In the genomic region with DNA sequence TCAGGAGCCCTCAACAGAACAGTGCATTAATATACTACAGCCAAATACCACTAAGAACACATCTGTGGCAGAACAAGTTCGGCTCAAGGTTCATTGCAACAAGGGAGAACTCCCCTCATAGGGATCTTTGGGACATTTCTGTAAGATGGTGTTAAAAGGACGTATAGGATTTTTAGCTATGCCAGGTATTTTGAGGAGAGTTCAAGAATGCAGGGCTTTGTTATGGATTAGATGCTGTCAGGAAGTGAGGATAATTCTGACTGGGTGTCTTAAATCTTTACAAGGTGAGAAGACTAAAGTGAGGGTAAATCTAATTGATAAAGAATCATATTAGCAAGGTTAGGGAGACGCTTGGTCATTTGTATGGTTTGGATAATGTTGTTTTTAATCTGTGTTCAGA, we compare ENCODE assay signal across 17 cellular contexts.
DNase-seq lines count a peak whose midpoint lies in the region; ATAC-seq, FAIRE-seq and TF ChIP-seq lines count a peak whose summit lies in the region.
"Had no signal": no experiment of that assay in that cellular context is flagged by ENCODE, and none has a peak within 500 bp of the region (broad histone marks: within the 10 kb centered on the region; RNA-seq: fewer than 3 reads in every experiment).

No MANE protein-coding gene starts in this region.

- CTCF ChIA-PET in PC-9 (lab: Charles Lee), result no interaction called here

- intact Hi-C loops in activated T-helper 2 cell treated with anti-CD3 and anti-CD28 coated beads, Interferon-gamma antibody, Interleukin-2, Interleukin-4, amounts not matched to agents 10 μg/mL and 5 μg/mL and 100 μg/mL, durations not matched to agents 14 hours and 24 hours and 36 hours (cut with micrococcal nuclease), result loop anchor here (5.0 kb wide), 1 partner anchor 84 kb away; a partner anchor contains a TSS
- intact Hi-C loops in PC-9 (cut with micrococcal nuclease; ENCODE audit: unreplicated experiment), result no loop called here
- intact Hi-C loops in left ventricle myocardium superior (cut with micrococcal nuclease), result no loop called here

- TF ChIP-seq CTCF in PC-9 (conservative IDR thresholded peaks at IDR 0.05), result no peak

- no peak overlapping the region for H2AFZ ChIP-seq in PC-9

- peaks cover 23% of the 10 kb centered on the region for H3K9me3 Mint-ChIP-seq in activated T-helper 2 cell treated with anti-CD3 and anti-CD28 coated beads, Interferon-gamma antibody, Interleukin-2, Interleukin-4, amounts not matched to agents 10 μg/mL and 5 μg/mL and 100 μg/mL, durations not matched to agents 14 hours and 24 hours and 36 hours
- H3K9me3 Mint-ChIP-seq: CD4-positive, alpha-beta memory T cell; IgD-negative memory B cell had no signal

- H3K4me1 Mint-ChIP-seq in activated T-helper 2 cell treated with anti-CD3 and anti-CD28 coated beads, Interferon-gamma antibody, Interleukin-2, Interleukin-4, amounts not matched to agents 10 μg/mL and 5 μg/mL and 100 μg/mL, durations not matched to agents 14 hours and 24 hours and 36 hours (ENCODE audit: low read depth), result peaks cover 81% of the 10 kb centered on the region

- H3K27me3 ChIP-seq in H7 (ENCODE audit: control insufficient read depth, insufficient read depth, low read length) (no peaks in the 10 kb centered on the region), iPS DF 6.9 (ENCODE audit: control insufficient read depth, insufficient read depth, low read length) (no peaks in the 10 kb centered on the region), PC-9 (ENCODE audit: insufficient read depth, low read depth) (no peaks in the 10 kb centered on the region)

- WGBS in iPS DF 6.9 (ENCODE audit: insufficient coverage, insufficient read length), result 100% methylated on average over 1 of the region's 3 CpGs

- H3K27me3 Mint-ChIP-seq in activated T-helper 2 cell treated with anti-CD3 and anti-CD28 coated beads, Interferon-gamma antibody, Interleukin-2, Interleukin-4, amounts not matched to agents 10 μg/mL and 5 μg/mL and 100 μg/mL, durations not matched to agents 14 hours and 24 hours and 36 hours (ENCODE audit: low read depth), result no peaks in the 10 kb centered on the region

- no peaks in the 10 kb centered on the region for H3K9me3 ChIP-seq in iPS DF 6.9 (ENCODE audit: control insufficient read depth, insufficient read depth, low read length)
- no peaks in the 10 kb centered on the region for H3K9me3 ChIP-seq in PC-9 (ENCODE audit: insufficient read depth, low read depth)

- H3K36me3 Mint-ChIP-seq in activated T-helper 2 cell treated with anti-CD3 and anti-CD28 coated beads, Interferon-gamma antibody, Interleukin-2, Interleukin-4, amounts not matched to agents 10 μg/mL and 5 μg/mL and 100 μg/mL, durations not matched to agents 14 hours and 24 hours and 36 hours (ENCODE audit: low read depth), result peaks cover 76% of the 10 kb centered on the region
- H3K36me3 Mint-ChIP-seq: CD4-positive, alpha-beta memory T cell had no signal

- DNase-seq in GM12891 (ENCODE audit: insufficient read length, low spot score) (no peak), H7 (peak; percentile 8), iPS DF 6.9 (ENCODE audit: low read depth, low spot score) (peak; percentile 7), PC-9 (no peak), left ventricle myocardium superior (no peak)
- DNase-seq in activated T-helper 2 cell treated with anti-CD3 and anti-CD28 coated beads, Interferon-gamma antibody, Interleukin-2, Interleukin-4, amounts not matched to agents 10 μg/mL and 5 μg/mL and 100 μg/mL, durations not matched to agents 14 hours and 24 hours and 36 hours (ENCODE audit: low spot score), result no peak
- DNase-seq: C1 segment of cervical spinal cord; CD4-positive, alpha-beta memory T cell; DMS79 treated with DMSO at 0.1 percent for 48 hours; EL had no signal

- BruUV-seq in PC-9 (replicated peaks; lab: Mats Ljungman, UMichigan), result no TSS peak

- H3K27ac ChIP-seq in iPS DF 6.9 (ENCODE audit: low read length) (no peak overlapping the region), PC-9 (no peak overlapping the region)

- no peaks in the 10 kb centered on the region for H3K36me3 ChIP-seq in H7 (replicated peaks; ENCODE audit: control insufficient read depth, insufficient read depth, low read length)
- no peaks in the 10 kb centered on the region for H3K36me3 ChIP-seq in iPS DF 6.9 (ENCODE audit: control insufficient read depth, insufficient read depth, low read length)
- no peaks in the 10 kb centered on the region for H3K36me3 ChIP-seq in PC-9 (ENCODE audit: low read depth)

- H3K4me1 ChIP-seq in iPS DF 6.9 (ENCODE audit: control insufficient read depth, insufficient read depth, low read length), result no peaks in the 10 kb centered on the region
- no peaks in the 10 kb centered on the region for H3K4me1 ChIP-seq in PC-9 (replicated peaks; ENCODE audit: insufficient read depth)

- no peak for FAIRE-seq in GM12891 (lab: Jason Lieb, UNC)
- FAIRE-seq: A204.1, G401.6, GM12892, H54 had no signal

- H3K4me3 ChIP-seq in H7 (ENCODE audit: insufficient read depth, low read depth, low read length), result no peak overlapping the region
- no peak overlapping the region for H3K4me3 ChIP-seq in iPS DF 6.9 (ENCODE audit: low read length)
- no peak overlapping the region for H3K4me3 ChIP-seq in PC-9

- ATAC-seq in HG03196 (IDR thresholded peaks at IDR 0.05; ENCODE audit: unreplicated experiment) (no peak), left ventricle myocardium superior (no peak)

- H3K79me2 ChIP-seq in PC-9 (ENCODE audit: low read depth), result no peaks in the 10 kb centered on the region

- no peak overlapping the region for H3K4me2 ChIP-seq in PC-9

- POLR2A ChIA-PET in PC-9 (lab: Charles Lee; ENCODE audit: unreplicated experiment), result no interaction called here

- H3K4me3 Mint-ChIP-seq in activated T-helper 2 cell treated with anti-CD3 and anti-CD28 coated beads, Interferon-gamma antibody, Interleukin-2, Interleukin-4, amounts not matched to agents 10 μg/mL and 5 μg/mL and 100 μg/mL, durations not matched to agents 14 hours and 24 hours and 36 hours (ENCODE audit: low read depth), result no peak overlapping the region
- H3K4me3 Mint-ChIP-seq: B cell; CD4-positive, alpha-beta memory T cell; IgD-negative memory B cell had no signal

- H3F3A ChIP-seq in PC-9 (ENCODE audit: insufficient read depth, low read depth), result no peaks in the 10 kb centered on the region

- 0 out of 2 replicates have a peak, but pooled peaks have one; percentile 29 for TF ChIP-seq POLR2A in GM12891 (IDR thresholded peaks at IDR 0.05; ENCODE audit: low read depth, low read length)

- H3K9me2 ChIP-seq in PC-9 (ENCODE audit: insufficient read depth), result no peaks in the 10 kb centered on the region

- no peaks in the 10 kb centered on the region for H4K20me1 ChIP-seq in PC-9 (ENCODE audit: insufficient read depth)

- H3K27ac Mint-ChIP-seq in activated T-helper 2 cell treated with anti-CD3 and anti-CD28 coated beads, Interferon-gamma antibody, Interleukin-2, Interleukin-4, amounts not matched to agents 10 μg/mL and 5 μg/mL and 100 μg/mL, durations not matched to agents 14 hours and 24 hours and 36 hours, result peak overlapping the region; percentile 82
- H3K27ac Mint-ChIP-seq: B cell; CD4-positive, alpha-beta memory T cell; IgD-negative memory B cell had no signal

TF ChIP-seq in GM12891, 5 proteins besides CTCF, POLR2A, EP300 and RAD21:
- TF ChIP-seq TAF1 (IDR thresholded peaks at IDR 0.05; ENCODE audit: low read depth, low read length), result no peak
- TF ChIP-seq POU2F2 (IDR thresholded peaks at IDR 0.05; ENCODE audit: low read depth, low read length), result no peak
- no peak for TF ChIP-seq PAX5 (IDR thresholded peaks at IDR 0.05; ENCODE audit: insufficient read depth, low read length, severe bottlenecking)
- no peak for TF ChIP-seq POLR2AphosphoS5 (IDR thresholded peaks at IDR 0.05; ENCODE audit: low read depth, low read length)
- TF ChIP-seq SPI1 (IDR thresholded peaks at IDR 0.05; ENCODE audit: low read depth, low read length), result no peak

Comparison
In these comparisons a context has a peak if more than half of its experiments do, and no peak if none do; other contexts are left out.
1. DNase-seq: peak in H7 (single experiment) and iPS DF 6.9 (single experiment); none in GM12891 (single experiment), activated T-helper 2 cell treated with anti-CD3 and anti-CD28 coated beads, Interferon-gamma antibody, Interleukin-2, Interleukin-4, amounts not matched to agents 10 μg/mL and 5 μg/mL and 100 μg/mL, durations not matched to agents 14 hours and 24 hours and 36 hours (single experiment), PC-9 (0 of 2) and left ventricle myocardium superior (single experiment).